ENCODE assay signal across 4 cellular contexts in genomic region chr10:37763132-37763531, GRCh38.
"Had no signal": no experiment of that assay in that cellular context is flagged by ENCODE, and none has a peak within 500 bp of the region (broad histone marks: within the 10 kb centered on the region; RNA-seq: fewer than 3 reads in every experiment).

No MANE protein-coding gene starts in this region.

- DNase-seq: H9, HCEC 1CT had no signal

- H2AFZ ChIP-seq: GM23338 had no signal

- ATAC-seq: GM23338, K562 had no signal

- H3K4me2 ChIP-seq: GM23338 had no signal

- H3K4me3 ChIP-seq: GM23338, K562 had no signal
